Comparison of ENCODE assay signal across 15 cellular contexts in genomic region chr5:107665036-107665435, GRCh38. TPM values are rescaled to one million over a fixed set of nuclear protein-coding genes. Genes with fewer than 3 reads are reported as not detected.
"Had no signal": no experiment of that assay in that cellular context is flagged by ENCODE, and none has a peak within 500 bp of the region (broad histone marks: within the 10 kb centered on the region; RNA-seq: fewer than 3 reads in every experiment).

No MANE protein-coding gene starts in this region.

- H3K36me3 ChIP-seq: esophagus squamous epithelium, pancreas, stomach had no signal

- H3K9me3 Mint-ChIP-seq: activated naive CD4-positive, alpha-beta T cell treated with anti-CD3 and anti-CD28 coated beads, Interleukin-2, amount 50 U/mL, for 72 hours; activated T-cell treated with anti-CD3 and anti-CD28 coated beads, Interleukin-2, amount 50 U/mL, for 24 hours; natural killer cell treated with Interleukin-12 subunit alpha and Interleukin-12 subunit beta and Interleukin-15 and Interleukin-18, amount 100 ng/mL, for 72 hours had no signal

- H3K9me3 ChIP-seq: esophagus squamous epithelium, pancreas, stomach had no signal

- H3K27ac Mint-ChIP-seq: activated CD8-positive, alpha-beta memory T cell treated with anti-CD3 and anti-CD28 coated beads, Interleukin-2, amount 10 ng/mL, durations not matched to agents 7 days and 5 days; activated naive CD4-positive, alpha-beta T cell treated with anti-CD3 and anti-CD28 coated beads, Interleukin-2, amount 50 U/mL, for 72 hours; activated T-cell treated with anti-CD3 and anti-CD28 coated beads, Interleukin-2, amount 50 U/mL, for 24 hours; natural killer cell treated with Interleukin-12 subunit alpha and Interleukin-12 subunit beta and Interleukin-15 and Interleukin-18, amount 100 ng/mL, for 72 hours had no signal

- H3K4me3 ChIP-seq: esophagus squamous epithelium, pancreas, stomach had no signal

- H3K27ac ChIP-seq: dorsolateral prefrontal cortex, esophagus squamous epithelium, pancreas, stomach had no signal

- H3K4me3 Mint-ChIP-seq: activated CD8-positive, alpha-beta memory T cell treated with anti-CD3 and anti-CD28 coated beads, Interleukin-2, amount 10 ng/mL, durations not matched to agents 7 days and 5 days; activated T-cell treated with anti-CD3 and anti-CD28 coated beads, Interleukin-2, amount 50 U/mL, for 24 hours; natural killer cell treated with Interleukin-12 subunit alpha and Interleukin-12 subunit beta and Interleukin-15 and Interleukin-18, amount 100 ng/mL, for 72 hours had no signal

- DNase-seq: activated CD4-positive, alpha-beta T cell treated with anti-CD3 and anti-CD28 coated beads, Interleukin-2, amount 50 U/mL, for 4 hours; activated CD8-positive, alpha-beta memory T cell treated with anti-CD3 and anti-CD28 coated beads, Interleukin-2, amount 10 ng/mL, durations not matched to agents 7 days and 5 days; activated effector memory CD4-positive, alpha-beta T cell treated with Interleukin-2 at 50 U/mL for 16 hours; activated T-cell treated with anti-CD3 and anti-CD28 coated beads, Interleukin-2, amount 50 U/mL, for 24 hours; amygdala; dorsolateral prefrontal cortex; esophagus squamous epithelium; foreskin fibroblast; head of caudate nucleus; pancreas; retina; stimulated activated CD4-positive, alpha-beta T cell treated with anti-CD3 and anti-CD28 coated beads, Interleukin-4, amount 100 ng/mL, for 4 hours; stomach had no signal

- H3K36me3 Mint-ChIP-seq: activated CD8-positive, alpha-beta memory T cell treated with anti-CD3 and anti-CD28 coated beads, Interleukin-2, amount 10 ng/mL, durations not matched to agents 7 days and 5 days; activated naive CD4-positive, alpha-beta T cell treated with anti-CD3 and anti-CD28 coated beads, Interleukin-2, amount 50 U/mL, for 72 hours; natural killer cell treated with Interleukin-12 subunit alpha and Interleukin-12 subunit beta and Interleukin-15 and Interleukin-18, amount 100 ng/mL, for 72 hours had no signal

RNA-seq across cellular contexts. Expression of gene EFNA5, which starts 5.7 kb away (rescaled TPM):
- total RNA-seq: activated CD8-positive, alpha-beta memory T cell treated with anti-CD3 and anti-CD28 coated beads, Interleukin-2, amount 10 ng/mL, durations not matched to agents 7 days and 5 days; activated naive CD4-positive, alpha-beta T cell treated with anti-CD3 and anti-CD28 coated beads, Interleukin-2, amount 50 U/mL, for 72 hours had no signal
